Comparison of ENCODE assay signal across 7 cellular contexts in genomic region chr14:69460093-69460701, GRCh38. TPM values are rescaled to one million over a fixed set of nuclear protein-coding genes. Genes with fewer than 3 reads are reported as not detected.
DNase-seq lines count a peak whose midpoint lies in the region; ATAC-seq and TF ChIP-seq lines count a peak whose summit lies in the region.

No MANE protein-coding gene starts in this region.

- no peak overlapping the region for H3K4me3 Mint-ChIP-seq in activated naive CD8-positive, alpha-beta T cell treated with anti-CD3 and anti-CD28 coated beads, Interleukin-2, amount 50 U/mL, for 24 hours

- no peaks in the 10 kb centered on the region for H3K9me3 Mint-ChIP-seq in activated naive CD8-positive, alpha-beta T cell treated with anti-CD3 and anti-CD28 coated beads, Interleukin-2, amount 50 U/mL, for 24 hours

- H3K36me3 ChIP-seq in SK-N-SH (replicated peaks in 1 of 2; ENCODE audit: control insufficient read depth in 1 of 2, insufficient read depth in 2 of 2, low read length in 1 of 2) (peaks cover 37 to 55% of the 10 kb centered on the region in 2 experiments), cardiac muscle cell (peaks cover 23% of the 10 kb centered on the region)

- no peaks in the 10 kb centered on the region for H3K4me1 Mint-ChIP-seq in activated naive CD8-positive, alpha-beta T cell treated with anti-CD3 and anti-CD28 coated beads, Interleukin-2, amount 50 U/mL, for 24 hours

- no peaks in the 10 kb centered on the region for H3K27me3 ChIP-seq in SK-N-SH (ENCODE audit: insufficient read depth)
- no peaks in the 10 kb centered on the region for H3K27me3 ChIP-seq in cardiac muscle cell

- no peak overlapping the region for H3K4me2 ChIP-seq in SK-N-SH

- no peak overlapping the region for H3K27ac Mint-ChIP-seq in activated naive CD8-positive, alpha-beta T cell treated with anti-CD3 and anti-CD28 coated beads, Interleukin-2, amount 50 U/mL, for 24 hours

- ATAC-seq in activated naive CD8-positive, alpha-beta T cell treated with anti-CD3 and anti-CD28 coated beads, Interleukin-2, amount 50 U/mL, for 24 hours = peak; percentile 90
- no peak for ATAC-seq in GM18502 (IDR thresholded peaks at IDR 0.05; ENCODE audit: poor library complexity, unreplicated experiment)

- TF ChIP-seq CTCF in GM12875 (IDR thresholded peaks at IDR 0.05; ENCODE audit: borderline replicate concordance, insufficient read depth, low read depth, low read length) = peak; percentile 61; the same call in 1 of the 2 replicates
- TF ChIP-seq CTCF in NB4 (IDR thresholded peaks at IDR 0.05; ENCODE audit: low read depth, low read length) = peak; percentile 69
- peak; percentile 87 for TF ChIP-seq CTCF in SK-N-SH (IDR thresholded peaks at IDR 0.05)
- peak; percentile 86 for TF ChIP-seq CTCF in cardiac muscle cell (IDR thresholded peaks at IDR 0.05; ENCODE audit: low read depth, low read length)

- no peaks in the 10 kb centered on the region for H3K9me3 ChIP-seq in SK-N-SH
- H3K9me3 ChIP-seq in cardiac muscle cell (ENCODE audit: low read depth) = no peaks in the 10 kb centered on the region

- no peak overlapping the region for H3K4me3 ChIP-seq in GM12875 (ENCODE audit: low read depth, low read length)
- no peak overlapping the region for H3K4me3 ChIP-seq in NB4 (ENCODE audit: low read depth, low read length)
- H3K4me3 ChIP-seq in SK-N-SH (ENCODE audit: low read depth in 2 of 2, low read length in 1 of 2) = no peak overlapping the region; a peak in 1 of 4 replicates
- no peak overlapping the region for H3K4me3 ChIP-seq in cardiac muscle cell

- H3K4me1 ChIP-seq in SK-N-SH (ENCODE audit: control insufficient read depth in 1 of 2, insufficient read depth in 2 of 2, low read depth in 1 of 2, low read length in 1 of 2) (peaks cover 0 to 6% of the 10 kb centered on the region in 2 experiments; a peak in 1 of 4 replicates), cardiac muscle cell (ENCODE audit: low read depth) (no peaks in the 10 kb centered on the region)

- no peak for TF ChIP-seq POLR2A in NB4 (IDR thresholded peaks at IDR 0.05; ENCODE audit: extremely low read depth, insufficient read length)

- H3K27ac ChIP-seq in SK-N-SH (ENCODE audit: low read depth in 2 of 2, low read length in 1 of 2) (peak overlapping the region in 1 of 2 experiments; percentile 47; a peak in 1 of 4 replicates), cardiac muscle cell (no peak overlapping the region)

- H4K20me1 ChIP-seq in SK-N-SH (ENCODE audit: insufficient read depth) = no peaks in the 10 kb centered on the region

- no peak for TF ChIP-seq EP300 in SK-N-SH (IDR thresholded peaks at IDR 0.05; ENCODE audit: borderline replicate concordance in 1 of 2, low read depth in 1 of 2, low read length in 1 of 2)

- no peak overlapping the region for H2AFZ ChIP-seq in SK-N-SH (ENCODE audit: low read depth)

- peaks cover 23% of the 10 kb centered on the region for H3K36me3 Mint-ChIP-seq in activated naive CD8-positive, alpha-beta T cell treated with anti-CD3 and anti-CD28 coated beads, Interleukin-2, amount 50 U/mL, for 24 hours (ENCODE audit: low read depth)

- CTCF ChIA-PET in SK-N-SH (lab: Yijun Ruan, JAX) = interaction anchor here (0.6 to 3.8 kb wide), 43 partner anchors 9 to 330 kb away, joined by 3 to 32 read pairs (median 5); partner anchors contain the start of genes GALNT16, PLEKHD1 and SLC39A9

- peak; percentile 68 for DNase-seq in NB4 (ENCODE audit: low read depth)
- DNase-seq in SK-N-SH = peak; percentile 70
- DNase-seq in activated naive CD8-positive, alpha-beta T cell treated with anti-CD3 and anti-CD28 coated beads, Interleukin-2, amount 50 U/mL, for 24 hours = peak; percentile 52
- DNase-seq in cardiac muscle cell (ENCODE audit: low read depth in 1 of 2, low spot score in 1 of 2) = peak; percentile 64 to 92
- DNase-seq in renal cortical epithelial cell (ENCODE audit: low read depth) = peak; percentile 82

- WGBS in SK-N-SH (ENCODE audit: low lambda C conversion rate) = 26% methylated on average over 4 of the region's 4 CpGs

- H3K27me3 Mint-ChIP-seq in activated naive CD8-positive, alpha-beta T cell treated with anti-CD3 and anti-CD28 coated beads, Interleukin-2, amount 50 U/mL, for 24 hours = no peaks in the 10 kb centered on the region

- no peaks in the 10 kb centered on the region for H3K9me2 ChIP-seq in SK-N-SH

- TF ChIP-seq RAD21 in SK-N-SH (IDR thresholded peaks at IDR 0.05; ENCODE audit: low read length) = peak; percentile 84

- peaks cover 9% of the 10 kb centered on the region for H3F3A ChIP-seq in SK-N-SH (replicated peaks; ENCODE audit: insufficient read depth)

- POLR2A ChIA-PET in SK-N-SH (lab: Yijun Ruan, JAX) = interaction anchor here (1.1 kb wide), 1 partner anchor 64 kb away, joined by 3 read pairs; no protein-coding TSS in a partner anchor

- H3K79me2 ChIP-seq in SK-N-SH (ENCODE audit: insufficient read depth) = no peaks in the 10 kb centered on the region

- H3K9ac ChIP-seq in SK-N-SH = no peak overlapping the region

TF ChIP-seq in SK-N-SH, 30 proteins besides CTCF, POLR2A, EP300 and RAD21 (continues in another document):
- TF ChIP-seq NRF1 (IDR thresholded peaks at IDR 0.05; ENCODE audit: low read depth, low read length) = no peak
- TF ChIP-seq SMC3 (IDR thresholded peaks at IDR 0.05; ENCODE audit: low read depth, low read length) = peak; percentile 86
- peak; percentile 25; the same call in 1 of the 2 replicates for TF ChIP-seq JUND (IDR thresholded peaks at IDR 0.05)
- TF ChIP-seq TCF12 (IDR thresholded peaks at IDR 0.05) = peak; percentile 40; the same call in 1 of the 2 replicates
- TF ChIP-seq FOXJ3 (CRISPR knock-in tag; IDR thresholded peaks at IDR 0.05) = no peak
- TF ChIP-seq SIN3A (IDR thresholded peaks at IDR 0.05; ENCODE audit: borderline replicate concordance, low read depth, low read length) = no peak
- TF ChIP-seq, protein P1, sequence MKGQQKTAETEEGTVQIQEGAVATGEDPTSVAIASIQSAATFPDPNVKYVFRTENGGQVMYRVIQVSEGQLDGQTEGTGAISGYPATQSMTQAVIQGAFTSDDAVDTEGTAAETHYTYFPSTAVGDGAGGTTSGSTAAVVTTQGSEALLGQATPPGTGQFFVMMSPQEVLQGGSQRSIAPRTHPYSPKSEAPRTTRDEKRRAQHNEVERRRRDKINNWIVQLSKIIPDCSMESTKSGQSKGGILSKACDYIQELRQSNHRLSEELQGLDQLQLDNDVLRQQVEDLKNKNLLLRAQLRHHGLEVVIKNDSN (IDR thresholded peaks at IDR 0.05; ENCODE audit: borderline replicate concordance, low read depth) = no peak
- TF ChIP-seq NFIC (IDR thresholded peaks at IDR 0.05; ENCODE audit: borderline replicate concordance) = no peak
- no peak for TF ChIP-seq ELF1 (IDR thresholded peaks at IDR 0.05)
- no peak for TF ChIP-seq MEF2A (IDR thresholded peaks at IDR 0.05; ENCODE audit: borderline replicate concordance, low read depth)
- 0 out of 2 replicates have a peak, but pooled peaks have one; percentile 26 for TF ChIP-seq RCOR1 (IDR thresholded peaks at IDR 0.05; ENCODE audit: low read length)
- no peak for TF ChIP-seq YY1 (IDR thresholded peaks at IDR 0.05; ENCODE audit: low read depth)
- TF ChIP-seq TAF1 (IDR thresholded peaks at IDR 0.05; ENCODE audit: borderline replicate concordance, low read depth, low read length) = no peak
- no peak for TF ChIP-seq RXRA (IDR thresholded peaks at IDR 0.05; ENCODE audit: borderline replicate concordance, low read depth)
- TF ChIP-seq, protein P2, sequence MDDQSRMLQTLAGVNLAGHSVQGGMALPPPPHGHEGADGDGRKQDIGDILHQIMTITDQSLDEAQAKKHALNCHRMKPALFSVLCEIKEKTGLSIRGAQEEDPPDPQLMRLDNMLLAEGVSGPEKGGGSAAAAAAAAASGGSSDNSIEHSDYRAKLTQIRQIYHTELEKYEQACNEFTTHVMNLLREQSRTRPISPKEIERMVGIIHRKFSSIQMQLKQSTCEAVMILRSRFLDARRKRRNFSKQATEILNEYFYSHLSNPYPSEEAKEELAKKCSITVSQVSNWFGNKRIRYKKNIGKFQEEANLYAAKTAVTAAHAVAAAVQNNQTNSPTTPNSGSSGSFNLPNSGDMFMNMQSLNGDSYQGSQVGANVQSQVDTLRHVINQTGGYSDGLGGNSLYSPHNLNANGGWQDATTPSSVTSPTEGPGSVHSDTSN (IDR thresholded peaks at IDR 0.05) = peak; percentile 94
- TF ChIP-seq FOXM1 (IDR thresholded peaks at IDR 0.05; ENCODE audit: low read depth) = no peak
- TF ChIP-seq TEAD4 (IDR thresholded peaks at IDR 0.05; ENCODE audit: borderline replicate concordance, insufficient read depth) = no peak
- no peak for TF ChIP-seq GATA2 (CRISPR knock-in tag; IDR thresholded peaks at IDR 0.05)
- no peak for TF ChIP-seq ZBTB33 (IDR thresholded peaks at IDR 0.05; ENCODE audit: borderline replicate concordance, low read depth)
- 0 out of 2 replicates have a peak, but pooled peaks have one; percentile 20 for TF ChIP-seq MXI1 (IDR thresholded peaks at IDR 0.05; ENCODE audit: low read depth, low read length)
- TF ChIP-seq RFX5 (IDR thresholded peaks at IDR 0.05; ENCODE audit: low read length) = no peak
- TF ChIP-seq GABPA (IDR thresholded peaks at IDR 0.05; ENCODE audit: low read depth) = no peak

RNA-seq across cellular contexts. Expression of gene PLEKHD1, which starts 24.3 kb away (rescaled TPM):
- 0.03 and 0.05 TPM in 2 replicates for polyA plus RNA-seq in SK-N-SH (2012; rRNA removed)
- 0.04 and 0.07 TPM in 2 replicates for polyA plus RNA-seq in SK-N-SH (2012; cell fraction: cytosol; rRNA removed)
- polyA plus RNA-seq in SK-N-SH (2012; cell fraction: nucleus; rRNA removed) = 0.31 and 0.33 TPM in 2 replicates
- total RNA-seq in cardiac muscle cell = 0.12 and 0.21 TPM in 2 replicates
- polyA plus RNA-seq in cardiac muscle cell = 0.37 TPM in 1 of 2 replicates, not detected in the other
- total RNA-seq in renal cortical epithelial cell = 0.10 TPM in 1 of 2 replicates, not detected in the other
